8 cellular contexts compared by ENCODE assay signal in genomic region chr2:202237787-202238233, GRCh38. TPM values are rescaled to one million over a fixed set of nuclear protein-coding genes. Genes with fewer than 3 reads are reported as not detected.
DNase-seq lines count a peak whose midpoint lies in the region; ATAC-seq, FAIRE-seq and TF ChIP-seq lines count a peak whose summit lies in the region.

No MANE protein-coding gene starts in this region.

- peaks cover 9% of the 10 kb centered on the region for H3K4me1 ChIP-seq in right cardiac atrium (ENCODE audit: control insufficient read depth, insufficient read depth, low read length)
- peaks cover 5% of the 10 kb centered on the region for H3K4me1 ChIP-seq in prostate gland (replicated peaks)

- WGBS in right cardiac atrium = under 1% methylated on average over 30 of the region's 30 CpGs
- 0% methylated on average over 28 of the region's 30 CpGs for WGBS in prostate gland

- peak; percentile 69 for DNase-seq in AG08396 (ENCODE audit: low spot score)
- DNase-seq in GM12891 (ENCODE audit: insufficient read length, low spot score) = peak; percentile 23
- peak; percentile 30 for DNase-seq in NCI-H2171 (lab: John Stamatoyannopoulos, UW)
- DNase-seq in right cardiac atrium = peak; percentile 23 to 64 (median 56)
- DNase-seq in prostate gland (ENCODE audit: low spot score) = peak; percentile 13

- H3K27me3 ChIP-seq in right cardiac atrium (ENCODE audit: control insufficient read depth, insufficient read depth) (no peaks in the 10 kb centered on the region), prostate gland (replicated peaks; ENCODE audit: insufficient read depth) (no peaks in the 10 kb centered on the region)

- no peak for TF ChIP-seq CTCF in prostate gland (IDR thresholded peaks at IDR 0.05)

- H3K36me3 ChIP-seq in prostate gland = no peaks in the 10 kb centered on the region

- H3K27ac ChIP-seq in angular gyrus (ENCODE audit: low read depth, low read length) (peak overlapping the region; percentile 82), right cardiac atrium (ENCODE audit: low read length) (peak overlapping the region; percentile 80), prostate gland (peak overlapping the region; percentile 89 to 96)

- H3K9me3 ChIP-seq in right cardiac atrium (ENCODE audit: control insufficient read depth, low read length) = no peaks in the 10 kb centered on the region
- no peaks in the 10 kb centered on the region for H3K9me3 ChIP-seq in prostate gland

- H3K4me3 ChIP-seq in right cardiac atrium (ENCODE audit: low read length) (peak overlapping the region; percentile 98), prostate gland (peak overlapping the region; percentile 84 to 94)

- ATAC-seq in HG02852 (IDR thresholded peaks at IDR 0.05; ENCODE audit: unreplicated experiment) (peak; percentile 43), right cardiac atrium (peak; percentile 43 to 68), GM18519 (IDR thresholded peaks at IDR 0.05; ENCODE audit: low FRiP score, unreplicated experiment) (no peak)

- TF ChIP-seq POLR2A in GM12891 (IDR thresholded peaks at IDR 0.05; ENCODE audit: low read depth, low read length) = no peak
- no peak for TF ChIP-seq POLR2A in prostate gland (IDR thresholded peaks at IDR 0.05)

- intact Hi-C loops in right cardiac atrium (cut with DNase I) = no loop called here
- intact Hi-C loops in prostate gland (cut with DNase I) = no loop called here

- no peak for FAIRE-seq in GM12891 (lab: Jason Lieb, UNC)

TF ChIP-seq in GM12891, 5 proteins besides CTCF, POLR2A, EP300 and RAD21:
- no peak for TF ChIP-seq TAF1 (IDR thresholded peaks at IDR 0.05; ENCODE audit: low read depth, low read length)
- TF ChIP-seq POLR2AphosphoS5 (IDR thresholded peaks at IDR 0.05; ENCODE audit: low read depth, low read length) = no peak
- no peak for TF ChIP-seq POU2F2 (IDR thresholded peaks at IDR 0.05; ENCODE audit: low read depth, low read length)
- TF ChIP-seq PAX5 (IDR thresholded peaks at IDR 0.05; ENCODE audit: insufficient read depth, low read length, severe bottlenecking) = no peak
- TF ChIP-seq SPI1 (IDR thresholded peaks at IDR 0.05; ENCODE audit: low read depth, low read length) = no peak
TF ChIP-seq in GM12891: peak in this region for 0.

RNA-seq across cellular contexts. Expression of gene SUMO1, which starts 0.6 kb away (rescaled TPM):
- 118 TPM for polyA plus RNA-seq in GM12891 (2012; ENCODE audit: low read depth, missing spikeins)
- total RNA-seq in right cardiac atrium (10 to 100 TPM; 60.4 to 71.6 (median 65.0) TPM), prostate gland (10 to 100 TPM; 70.4 to 95.4 TPM)
- polyA plus RNA-seq in right cardiac atrium = 101 TPM

RNA-seq across cellular contexts. Expression of gene NOP58, which starts 27.8 kb away (rescaled TPM):
- 88.3 TPM for polyA plus RNA-seq in GM12891 (2012; ENCODE audit: low read depth, missing spikeins)
- total RNA-seq in right cardiac atrium = 10 to 100 TPM; 21.4 to 38.4 (median 23.4) TPM
- 26.8 TPM for polyA plus RNA-seq in right cardiac atrium
- 10 to 100 TPM; 47.6 to 73.2 TPM for total RNA-seq in prostate gland

Comparison
In these comparisons a context has a peak if more than half of its experiments do, and no peak if none do; other contexts are left out.
1. DNase-seq: peak in every context shown above with its lines; median percentile 69 in AG08396; 56 in right cardiac atrium; 30 in NCI-H2171; 23 in GM12891; 13 in prostate gland.